In the genomic region with DNA sequence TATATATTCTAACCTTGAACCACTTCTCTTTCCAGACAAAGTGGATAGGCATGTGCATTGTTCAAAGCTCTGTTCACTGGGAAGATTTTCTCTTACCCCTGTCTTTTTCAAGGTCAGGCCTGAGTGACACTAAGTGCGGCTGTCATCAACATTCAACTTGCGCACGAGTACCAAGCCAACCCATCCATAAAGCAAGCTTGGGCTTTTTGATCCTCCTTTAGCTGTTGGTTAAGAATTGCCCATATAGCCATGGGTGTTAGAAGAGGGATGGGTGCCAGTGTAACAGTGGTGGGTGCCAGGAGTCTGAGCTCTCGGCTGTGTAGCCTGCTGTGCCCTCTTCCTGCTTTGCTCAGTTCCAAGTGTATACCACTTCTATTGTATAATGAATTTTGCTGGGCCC, we compare ENCODE assay signal across 14 cellular contexts.
DNase-seq lines count a peak whose midpoint lies in the region; ATAC-seq and TF ChIP-seq lines count a peak whose summit lies in the region.
"Had no signal": no experiment of that assay in that cellular context is flagged by ENCODE, and none has a peak within 500 bp of the region (broad histone marks: within the 10 kb centered on the region; RNA-seq: fewer than 3 reads in every experiment).

No MANE protein-coding gene starts in this region.

- no peak for ATAC-seq in CD4-positive, CD25-positive, alpha-beta regulatory T cell (ENCODE audit: low read depth in 2 of 2)
- peak in 3 of 4 donors; percentile 51 to 83 (median 69) for ATAC-seq in heart left ventricle
- ATAC-seq: GM23338 had no signal

- no peak for TF ChIP-seq CTCF in heart left ventricle (IDR thresholded peaks at IDR 0.05)
- no peak for TF ChIP-seq CTCF in right atrium auricular region (IDR thresholded peaks at IDR 0.05)

- peaks cover 18% of the 10 kb centered on the region for H3K4me1 ChIP-seq in CD4-positive, CD25-positive, alpha-beta regulatory T cell (ENCODE audit: control insufficient read depth, insufficient read depth, low read length, poor library complexity, severe bottlenecking)
- peaks cover 6 to 43% (median 13%) of the 10 kb centered on the region in 12 donors for H3K4me1 ChIP-seq in heart left ventricle
- H3K4me1 ChIP-seq in right atrium auricular region = peaks cover 0 to 21% of the 10 kb centered on the region in 2 donors

- H3K27me3 Mint-ChIP-seq in CD4-positive, CD25-positive, alpha-beta regulatory T cell = no peaks in the 10 kb centered on the region
- H3K27me3 Mint-ChIP-seq: B cell; CD4-positive, alpha-beta memory T cell had no signal

- H3K27ac ChIP-seq in CD4-positive, CD25-positive, alpha-beta regulatory T cell (ENCODE audit: insufficient read depth, low read length, poor library complexity, severe bottlenecking) = no peak overlapping the region
- H3K27ac ChIP-seq in KOPT-K1 (ENCODE audit: low read depth, low read length, poor library complexity, severe bottlenecking) = peak overlapping the region; percentile 99
- H3K27ac ChIP-seq in heart left ventricle = peak overlapping the region in 8 of 12 donors; percentile 25 to 78 (median 45)
- peak overlapping the region; percentile 57 to 58 for H3K27ac ChIP-seq in right atrium auricular region

- H3K27me3 ChIP-seq in CD4-positive, CD25-positive, alpha-beta regulatory T cell (ENCODE audit: control insufficient read depth, insufficient read depth, low read length) = no peaks in the 10 kb centered on the region
- no peaks in the 10 kb centered on the region for H3K27me3 ChIP-seq in heart left ventricle
- H3K27me3 ChIP-seq in right atrium auricular region = no peaks in the 10 kb centered on the region

- no peaks in the 10 kb centered on the region for H3K36me3 Mint-ChIP-seq in CD4-positive, CD25-positive, alpha-beta regulatory T cell
- H3K36me3 Mint-ChIP-seq: CD4-positive, alpha-beta memory T cell had no signal

- peaks cover 9 to 23% (median 15%) of the 10 kb centered on the region in 4 donors for H3K4me1 Mint-ChIP-seq in CD4-positive, CD25-positive, alpha-beta regulatory T cell
- H3K4me1 Mint-ChIP-seq: GM23338 had no signal

- H3K4me3 ChIP-seq in CD4-positive, CD25-positive, alpha-beta regulatory T cell (ENCODE audit: low read depth, low read length) = no peak overlapping the region
- no peak overlapping the region for H3K4me3 ChIP-seq in heart left ventricle
- H3K4me3 ChIP-seq in right atrium auricular region = no peak overlapping the region
- H3K4me3 ChIP-seq: GM23338 had no signal

- intact Hi-C loops in heart left ventricle (cut with DNase I) = loop anchor here in 1 of 10 donors (10.0 kb wide), 1 partner anchor 139 kb away; a partner anchor contains a TSS

- H3K9me3 Mint-ChIP-seq in CD4-positive, CD25-positive, alpha-beta regulatory T cell = peaks cover 0 to 2% (median 0%) of the 10 kb centered on the region in 7 donors
- H3K9me3 Mint-ChIP-seq: CD4-positive, alpha-beta memory T cell; GM23338 had no signal

- WGBS in heart left ventricle, 4 donors = 50 to 74% (median 55%) methylated on average over 4 of the region's 4 CpGs

- H3K9me3 ChIP-seq in CD4-positive, CD25-positive, alpha-beta regulatory T cell (ENCODE audit: control insufficient read depth in 2 of 2, low read length in 2 of 2) = no peaks in the 10 kb centered on the region
- H3K9me3 ChIP-seq in KOPT-K1 (ENCODE audit: insufficient read depth, low read length, poor library complexity, severe bottlenecking) (no peaks in the 10 kb centered on the region), heart left ventricle (no peaks in the 10 kb centered on the region), right atrium auricular region (no peaks in the 10 kb centered on the region)

- H3K4me3 Mint-ChIP-seq in CD4-positive, CD25-positive, alpha-beta regulatory T cell = no peak overlapping the region
- H3K4me3 Mint-ChIP-seq: B cell; CD4-positive, alpha-beta memory T cell; GM23338 had no signal

- TF ChIP-seq POLR2A in heart left ventricle (IDR thresholded peaks at IDR 0.05) = no peak

- no peaks in the 10 kb centered on the region for H3K36me3 ChIP-seq in CD4-positive, CD25-positive, alpha-beta regulatory T cell (ENCODE audit: control insufficient read depth, insufficient read depth, low read length)
- no peaks in the 10 kb centered on the region for H3K36me3 ChIP-seq in KOPT-K1 (ENCODE audit: insufficient read depth, low read length)
- no peaks in the 10 kb centered on the region for H3K36me3 ChIP-seq in heart left ventricle
- no peaks in the 10 kb centered on the region for H3K36me3 ChIP-seq in right atrium auricular region

- no peak for DNase-seq in CD4-positive, CD25-positive, alpha-beta regulatory T cell
- DNase-seq in heart left ventricle (peak in 1 of 5 donors; percentile 62), right atrium auricular region (ENCODE audit: low spot score) (no peak)
- DNase-seq in activated naive CD4-positive, alpha-beta T cell treated with Interleukin-2 at 50 U/mL for 16 hours = no peak
- DNase-seq in stimulated activated CD4-positive, alpha-beta T cell treated with anti-CD3 and anti-CD28 coated beads, Interleukin-15, amount 100 ng/mL, for 24 hours = no peak
- no peak for DNase-seq in stimulated activated CD4-positive, alpha-beta T cell treated with anti-CD3 and anti-CD28 coated beads, Interleukin-2, amount 100 ng/mL, for 48 hours
- DNase-seq: C1 segment of cervical spinal cord; CD4-positive, alpha-beta memory T cell; DMS79; EL; H7 had no signal

- peak overlapping the region in 2 of 3 donors; percentile 23 to 30 for H3K27ac Mint-ChIP-seq in CD4-positive, CD25-positive, alpha-beta regulatory T cell
- H3K27ac Mint-ChIP-seq: B cell, GM23338 had no signal

Comparison
In these comparisons a context has a peak if more than half of its experiments do, and no peak if none do; other contexts are left out.
1. ATAC-seq: peak in heart left ventricle (3 of 4); none in CD4-positive, CD25-positive, alpha-beta regulatory T cell (0 of 2).